In the genomic region with DNA sequence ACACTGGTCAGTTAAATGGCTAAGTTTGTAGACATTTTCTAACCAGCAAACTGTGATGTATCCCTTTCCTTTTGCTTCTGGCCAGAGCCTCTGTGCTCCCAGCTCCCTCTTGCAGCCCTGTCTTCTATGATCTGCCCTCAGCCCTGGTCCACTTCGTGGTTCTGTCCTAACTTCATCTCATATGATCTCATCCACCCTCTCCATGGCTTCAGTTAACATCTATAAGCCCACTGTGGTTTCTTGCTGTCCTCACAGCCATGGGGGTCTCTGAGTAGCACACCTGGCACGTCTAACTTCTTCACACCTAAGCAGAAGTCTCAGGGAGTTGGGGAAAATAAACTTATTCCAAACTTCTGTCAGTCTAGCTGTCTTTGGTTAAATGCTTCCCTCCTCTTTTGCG, we compare ENCODE assay signal across 18 cellular contexts.
"Had no signal": no experiment of that assay in that cellular context is flagged by ENCODE, and none has a peak within 500 bp of the region (broad histone marks: within the 10 kb centered on the region; RNA-seq: fewer than 3 reads in every experiment).

No MANE protein-coding gene starts in this region.

- H3K79me2 ChIP-seq: parathyroid adenoma had no signal

- H3K4me1 ChIP-seq: parathyroid adenoma, suprapubic skin had no signal

- H3K36me3 ChIP-seq: brain microvascular endothelial cell, neutrophil, suprapubic skin had no signal

- FAIRE-seq: TTC549 had no signal

- H3K9me3 Mint-ChIP-seq: activated T-helper 17 cell treated with anti-CD3 and anti-CD28 coated beads, Interleukin-2, amount 50 U/mL, for 72 hours; central memory CD8-positive, alpha-beta T cell; natural killer cell; WTC11 had no signal

- H3K9ac ChIP-seq: parathyroid adenoma had no signal

- H3K27me3 ChIP-seq: brain microvascular endothelial cell had no signal

- H3K27ac Mint-ChIP-seq: activated T-helper 17 cell treated with anti-CD3 and anti-CD28 coated beads, Interleukin-2, amount 50 U/mL, for 72 hours; WTC11 had no signal

- H3K27me3 Mint-ChIP-seq: central memory CD8-positive, alpha-beta T cell had no signal

- H3K4me3 Mint-ChIP-seq: WTC11 had no signal

- H3K9me3 ChIP-seq: neutrophil, suprapubic skin had no signal

- H3K36me3 Mint-ChIP-seq: natural killer cell, WTC11 had no signal

- ATAC-seq: activated T-helper 17 cell treated with anti-CD3 and anti-CD28 coated beads, Interleukin-2, amount 50 U/mL, for 72 hours; left ventricle myocardium superior; natural killer cell had no signal

- H2AFZ ChIP-seq: parathyroid adenoma had no signal

- H3K27ac ChIP-seq: brain microvascular endothelial cell, coronary artery, neutrophil, parathyroid adenoma, suprapubic skin had no signal

- DNase-seq: activated CD4-positive, alpha-beta T cell treated with anti-CD3 and anti-CD28 coated beads, Interleukin-2, amount 50 U/mL, for 48 hours; activated naive CD4-positive, alpha-beta T cell treated with anti-CD3 and anti-CD28 coated beads, Interleukin-2, amount 50 U/mL, for 16 hours; anterior cingulate cortex; brain microvascular endothelial cell; hypothalamus; left ventricle myocardium superior; mesenchymal stem cell; natural killer cell; stimulated activated CD4-positive, alpha-beta T cell treated with anti-CD3 and anti-CD28 coated beads, Interleukin-12 subunit alpha, Interleukin-12 subunit beta, amount 100 ng/mL, for 4 hours; stimulated activated naive CD4-positive, alpha-beta T cell treated with Interleukin-2 at 50 U/mL for 16 hours had no signal

- H3K4me3 ChIP-seq: coronary artery, suprapubic skin had no signal
